ENCODE assay signal across 18 cellular contexts in the genomic region with DNA sequence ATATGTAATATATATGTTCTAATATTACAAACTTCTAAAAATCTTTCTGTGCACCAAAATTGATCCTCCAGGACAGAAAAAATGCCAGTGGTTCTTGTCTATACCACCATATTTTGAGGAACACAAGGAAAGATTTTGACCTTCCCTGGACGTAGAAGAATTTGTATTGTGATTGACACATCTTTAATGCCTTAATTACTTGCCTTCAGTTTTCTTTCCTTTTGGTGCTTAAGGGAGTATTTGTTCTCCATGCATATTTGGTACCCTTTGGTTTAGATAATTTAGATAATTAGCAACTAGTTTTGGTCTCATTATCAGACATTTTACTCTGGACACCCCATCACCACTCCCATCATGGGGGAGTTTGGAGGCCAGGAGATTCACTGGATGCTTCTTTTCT. TPM values are rescaled to one million over a fixed set of nuclear protein-coding genes. Genes with fewer than 3 reads are reported as not detected.
DNase-seq lines count a peak whose midpoint lies in the region; ATAC-seq and TF ChIP-seq lines count a peak whose summit lies in the region.
"Had no signal": no experiment of that assay in that cellular context is flagged by ENCODE, and none has a peak within 500 bp of the region (broad histone marks: within the 10 kb centered on the region; RNA-seq: fewer than 3 reads in every experiment).

No MANE protein-coding gene starts in this region.

- TF ChIP-seq RAD21 in HCT116 (IDR thresholded peaks at IDR 0.05; ENCODE audit: low read depth), result no peak

- peak overlapping the region; percentile 80 for H3K4me2 ChIP-seq in HCT116 (ENCODE audit: low read length)
- H3K4me2 ChIP-seq: A549, GM23338 had no signal

- peaks cover 72% of the 10 kb centered on the region for H3K79me2 ChIP-seq in HCT116 (ENCODE audit: insufficient read depth, low read length)

- RAD21 ChIA-PET in HCT116 (lab: Charles Lee; ENCODE audit: low non-redundant PET in 1 of 2, low total read pairs in 2 of 2, uncharacterized antibody in 2 of 2, unreplicated experiment in 2 of 2), result no interaction called here

- H3K9ac ChIP-seq in HCT116 (ENCODE audit: low read length), result peak overlapping the region; percentile 53

- H3K27ac Mint-ChIP-seq in activated CD4-positive, alpha-beta T cell treated with anti-CD3 and anti-CD28 coated beads, Interleukin-2, amount 10 ng/mL, durations not matched to agents 7 days and 5 days, result peak overlapping the region; percentile 89
- H3K27ac Mint-ChIP-seq in activated T-helper 1 cell treated with anti-CD3 and anti-CD28 coated beads, Interleukin-12 subunit alpha, Interleukin-12 subunit beta, Interleukin-2, Interleukin-4 antibody, amounts not matched to agents 30 ng/mL and 10 ng/mL and 1 ng/mL, durations not matched to agents 14 hours and 24 hours and 36 hours, result peak overlapping the region; percentile 95
- peak overlapping the region; percentile 78 to 82 for H3K27ac Mint-ChIP-seq in natural killer cell

- H3K9me3 Mint-ChIP-seq in activated CD4-positive, alpha-beta T cell treated with anti-CD3 and anti-CD28 coated beads, Interleukin-2, amount 10 ng/mL, durations not matched to agents 7 days and 5 days, result no peaks in the 10 kb centered on the region
- no peaks in the 10 kb centered on the region for H3K9me3 Mint-ChIP-seq in activated T-helper 1 cell treated with anti-CD3 and anti-CD28 coated beads, Interleukin-12 subunit alpha, Interleukin-12 subunit beta, Interleukin-2, Interleukin-4 antibody, amounts not matched to agents 30 ng/mL and 10 ng/mL and 1 ng/mL, durations not matched to agents 14 hours and 24 hours and 36 hours
- H3K9me3 Mint-ChIP-seq in natural killer cell, result no peaks in the 10 kb centered on the region
- H3K9me3 Mint-ChIP-seq: GM23338, neural crest cell had no signal

- ATAC-seq in HCT116 (no peak), natural killer cell (no peak)

- no peak for TF ChIP-seq POLR2A in HCT116 (IDR thresholded peaks at IDR 0.05; ENCODE audit: borderline replicate concordance, extremely low read depth, insufficient read depth, insufficient read length)

- no TSS peak for BruUV-seq in HCT116 (replicated peaks; lab: Mats Ljungman, UMichigan)

- H3K27ac ChIP-seq in HCT116 (ENCODE audit: low read depth, low read length), result peak overlapping the region; percentile 88
- H3K27ac ChIP-seq: A549, breast epithelium, dorsolateral prefrontal cortex had no signal

- no peak overlapping the region for H2AFZ ChIP-seq in HCT116 (ENCODE audit: low read depth, low read length, poor library complexity, severe bottlenecking)
- H2AFZ ChIP-seq: GM23338 had no signal

- H3K4me1 Mint-ChIP-seq in activated CD4-positive, alpha-beta T cell treated with anti-CD3 and anti-CD28 coated beads, Interleukin-2, amount 10 ng/mL, durations not matched to agents 7 days and 5 days, result peaks cover 59% of the 10 kb centered on the region
- H3K4me1 Mint-ChIP-seq in activated T-helper 1 cell treated with anti-CD3 and anti-CD28 coated beads, Interleukin-12 subunit alpha, Interleukin-12 subunit beta, Interleukin-2, Interleukin-4 antibody, amounts not matched to agents 30 ng/mL and 10 ng/mL and 1 ng/mL, durations not matched to agents 14 hours and 24 hours and 36 hours (ENCODE audit: low read depth), result peaks cover 57% of the 10 kb centered on the region
- H3K4me1 Mint-ChIP-seq in natural killer cell, result peaks cover 32 to 35% of the 10 kb centered on the region in 2 donors

- no peaks in the 10 kb centered on the region for H3K9me2 ChIP-seq in HCT116 (ENCODE audit: insufficient read depth)

- CTCF ChIA-PET in activated CD4-positive, alpha-beta T cell treated with anti-CD3 and anti-CD28 coated beads, Interleukin-2, amount 10 ng/mL, durations not matched to agents 7 days and 5 days (lab: Charles Lee), result interaction anchor here (1.4 to 1.6 kb wide), 2 partner anchors 11 to 71 kb away, joined by 3 to 6 read pairs; no protein-coding TSS in a partner anchor
- CTCF ChIA-PET in HCT116 (lab: Charles Lee), result no interaction called here

- no peaks in the 10 kb centered on the region for H3K36me3 ChIP-seq in HCT116 (ENCODE audit: control insufficient read depth in 1 of 2, insufficient read depth in 2 of 2, low read length in 2 of 2)
- H3K36me3 ChIP-seq: breast epithelium, esophagus squamous epithelium had no signal

- peak overlapping the region in 1 of 2 experiments; percentile 41; a peak in 2 of 4 replicates for H3K4me3 ChIP-seq in HCT116 (replicated peaks in 1 of 2; ENCODE audit: low read depth in 1 of 2, low read length in 2 of 2)
- H3K4me3 ChIP-seq: A549, breast epithelium, dorsolateral prefrontal cortex, GM23338 had no signal

- H3K27me3 ChIP-seq in HCT116 (ENCODE audit: insufficient read depth, low read length), result no peaks in the 10 kb centered on the region
- H3K27me3 ChIP-seq: breast epithelium, dorsolateral prefrontal cortex, esophagus squamous epithelium had no signal

- H3K4me1 ChIP-seq in HCT116 (ENCODE audit: control insufficient read depth in 1 of 2, insufficient read depth in 2 of 2, low read length in 2 of 2), result peaks cover 52 to 76% of the 10 kb centered on the region in 2 experiments
- H3K4me1 ChIP-seq: breast epithelium had no signal

- H4K20me1 ChIP-seq in HCT116 (ENCODE audit: insufficient read depth), result no peaks in the 10 kb centered on the region; the same call in 1 of the 2 replicates

- H3K9me3 ChIP-seq in HCT116 (ENCODE audit: control insufficient read depth in 1 of 2, insufficient read depth in 1 of 2, low read depth in 1 of 2, low read length in 2 of 2), result no peaks in the 10 kb centered on the region
- H3K9me3 ChIP-seq: A549, breast epithelium, esophagus squamous epithelium had no signal

- TF ChIP-seq CTCF in HCT116 (IDR thresholded peaks at IDR 0.05 in 2 of 3, conservative IDR thresholded peaks at IDR 0.05 in 1 of 3; ENCODE audit: borderline replicate concordance in 1 of 3, insufficient read depth in 1 of 3, low read depth in 2 of 3, low read length in 2 of 3) (0 out of 6 replicates have a peak, but pooled peaks of 1 of the 3 experiments have one; percentile 8), natural killer cell (IDR thresholded peaks at IDR 0.05) (no peak)

- peak overlapping the region; percentile 61 for H3K4me3 Mint-ChIP-seq in activated CD4-positive, alpha-beta T cell treated with anti-CD3 and anti-CD28 coated beads, Interleukin-2, amount 10 ng/mL, durations not matched to agents 7 days and 5 days
- H3K4me3 Mint-ChIP-seq in activated T-helper 1 cell treated with anti-CD3 and anti-CD28 coated beads, Interleukin-12 subunit alpha, Interleukin-12 subunit beta, Interleukin-2, Interleukin-4 antibody, amounts not matched to agents 30 ng/mL and 10 ng/mL and 1 ng/mL, durations not matched to agents 14 hours and 24 hours and 36 hours, result peak overlapping the region; percentile 71
- peak overlapping the region; percentile 3 for H3K4me3 Mint-ChIP-seq in natural killer cell
- H3K4me3 Mint-ChIP-seq: GM23338, neural crest cell had no signal

- intact Hi-C loops in HCT116 (cut with micrococcal nuclease) (loop anchor here (1.0 kb wide), 1 partner anchor 211 kb away; no protein-coding TSS in a partner anchor), natural killer cell (cut with micrococcal nuclease) (no loop called here)
- intact Hi-C loops in activated T-helper 1 cell treated with anti-CD3 and anti-CD28 coated beads, Interleukin-12 subunit alpha, Interleukin-12 subunit beta, Interleukin-2, Interleukin-4 antibody, amounts not matched to agents 30 ng/mL and 10 ng/mL and 1 ng/mL, durations not matched to agents 14 hours and 24 hours and 36 hours (cut with micrococcal nuclease), result loop anchor here (1.0 to 2.0 kb wide), 4 partner anchors 10 to 78 kb away; no protein-coding TSS in a partner anchor

- H3K36me3 Mint-ChIP-seq in activated CD4-positive, alpha-beta T cell treated with anti-CD3 and anti-CD28 coated beads, Interleukin-2, amount 10 ng/mL, durations not matched to agents 7 days and 5 days (ENCODE audit: low read depth), result peaks cover 11% of the 10 kb centered on the region
- H3K36me3 Mint-ChIP-seq in activated T-helper 1 cell treated with anti-CD3 and anti-CD28 coated beads, Interleukin-12 subunit alpha, Interleukin-12 subunit beta, Interleukin-2, Interleukin-4 antibody, amounts not matched to agents 30 ng/mL and 10 ng/mL and 1 ng/mL, durations not matched to agents 14 hours and 24 hours and 36 hours (ENCODE audit: low read depth), result peaks cover 18% of the 10 kb centered on the region
- H3K36me3 Mint-ChIP-seq in natural killer cell, result no peaks in the 10 kb centered on the region

- POLR2A ChIA-PET in activated CD4-positive, alpha-beta T cell treated with anti-CD3 and anti-CD28 coated beads, Interleukin-2, amount 10 ng/mL, durations not matched to agents 7 days and 5 days (lab: Charles Lee), result no interaction called here
- POLR2A ChIA-PET in HCT116 (lab: Charles Lee), result no interaction called here

- DNase-seq in activated CD4-positive, alpha-beta T cell treated with anti-CD3 and anti-CD28 coated beads, Interleukin-2, amount 10 ng/mL, durations not matched to agents 7 days and 5 days, result no peak
- no peak for DNase-seq in activated CD4-positive, alpha-beta T cell treated with anti-CD3 and anti-CD28 coated beads for 48 hours
- DNase-seq in HCT116 (ENCODE audit: low read depth, low spot score) (no peak), natural killer cell (no peak), NCI-H1436 treated with DMSO at 0.1 percent for 48 hours (lab: John Stamatoyannopoulos, UW) (no peak), NCI-H2171 treated with DMSO at 0.1 percent for 48 hours (lab: John Stamatoyannopoulos, UW) (no peak), CD1c-positive myeloid dendritic cell (ENCODE audit: extremely low spot score) (no peak)
- DNase-seq in activated T-helper 1 cell treated with anti-CD3 and anti-CD28 coated beads, Interleukin-12 subunit alpha, Interleukin-12 subunit beta, Interleukin-2, Interleukin-4 antibody, amounts not matched to agents 30 ng/mL and 10 ng/mL and 1 ng/mL, durations not matched to agents 14 hours and 24 hours and 36 hours (ENCODE audit: low spot score), result no peak
- DNase-seq: dorsolateral prefrontal cortex, esophagus squamous epithelium, NCI-H1417 treated with DMSO at 0.1 percent for 48 hours, NCI-H345, retina, Right ventricle myocardium superior had no signal

- no peaks in the 10 kb centered on the region for H3K27me3 Mint-ChIP-seq in activated CD4-positive, alpha-beta T cell treated with anti-CD3 and anti-CD28 coated beads, Interleukin-2, amount 10 ng/mL, durations not matched to agents 7 days and 5 days
- H3K27me3 Mint-ChIP-seq in activated T-helper 1 cell treated with anti-CD3 and anti-CD28 coated beads, Interleukin-12 subunit alpha, Interleukin-12 subunit beta, Interleukin-2, Interleukin-4 antibody, amounts not matched to agents 30 ng/mL and 10 ng/mL and 1 ng/mL, durations not matched to agents 14 hours and 24 hours and 36 hours (ENCODE audit: insufficient read depth), result no peaks in the 10 kb centered on the region
- no peaks in the 10 kb centered on the region for H3K27me3 Mint-ChIP-seq in natural killer cell (ENCODE audit: low read depth in 2 of 2)

RNA-seq across cellular contexts. Expression of gene TRAF3, which starts 27.6 kb away (rescaled TPM):
- total RNA-seq in activated CD4-positive, alpha-beta T cell treated with anti-CD3 and anti-CD28 coated beads, Interleukin-2, amount 10 ng/mL, durations not matched to agents 7 days and 5 days, result 10 to 100 TPM; 38.9 to 40.2 TPM
- 32.1 TPM for total RNA-seq in HCT116 (2021; ENCODE audit: unreplicated experiment)
- polyA plus RNA-seq in HCT116 (2012), result 17.0 and 19.8 TPM in 2 replicates
- total RNA-seq in activated T-helper 1 cell treated with anti-CD3 and anti-CD28 coated beads, Interleukin-12 subunit alpha, Interleukin-12 subunit beta, Interleukin-2, Interleukin-4 antibody, amounts not matched to agents 30 ng/mL and 10 ng/mL and 1 ng/mL, durations not matched to agents 14 hours and 24 hours and 36 hours, result 69.2 and 73.1 TPM in 2 replicates
- total RNA-seq in natural killer cell, result 10 to 100 TPM; 21.0 to 31.6 (median 23.5) TPM

Comparison
In these comparisons a context has a peak if more than half of its experiments do, and no peak if none do; other contexts are left out.
1. H3K4me3 Mint-ChIP-seq: peak in every context shown above with its lines; median percentile 71 in activated T-helper 1 cell treated with anti-CD3 and anti-CD28 coated beads, Interleukin-12 subunit alpha, Interleukin-12 subunit beta, Interleukin-2, Interleukin-4 antibody, amounts not matched to agents 30 ng/mL and 10 ng/mL and 1 ng/mL, durations not matched to agents 14 hours and 24 hours and 36 hours; 61 in activated CD4-positive, alpha-beta T cell treated with anti-CD3 and anti-CD28 coated beads, Interleukin-2, amount 10 ng/mL, durations not matched to agents 7 days and 5 days; 3 in natural killer cell.